ENCODE assay signal across 21 cellular contexts in the genomic region with DNA sequence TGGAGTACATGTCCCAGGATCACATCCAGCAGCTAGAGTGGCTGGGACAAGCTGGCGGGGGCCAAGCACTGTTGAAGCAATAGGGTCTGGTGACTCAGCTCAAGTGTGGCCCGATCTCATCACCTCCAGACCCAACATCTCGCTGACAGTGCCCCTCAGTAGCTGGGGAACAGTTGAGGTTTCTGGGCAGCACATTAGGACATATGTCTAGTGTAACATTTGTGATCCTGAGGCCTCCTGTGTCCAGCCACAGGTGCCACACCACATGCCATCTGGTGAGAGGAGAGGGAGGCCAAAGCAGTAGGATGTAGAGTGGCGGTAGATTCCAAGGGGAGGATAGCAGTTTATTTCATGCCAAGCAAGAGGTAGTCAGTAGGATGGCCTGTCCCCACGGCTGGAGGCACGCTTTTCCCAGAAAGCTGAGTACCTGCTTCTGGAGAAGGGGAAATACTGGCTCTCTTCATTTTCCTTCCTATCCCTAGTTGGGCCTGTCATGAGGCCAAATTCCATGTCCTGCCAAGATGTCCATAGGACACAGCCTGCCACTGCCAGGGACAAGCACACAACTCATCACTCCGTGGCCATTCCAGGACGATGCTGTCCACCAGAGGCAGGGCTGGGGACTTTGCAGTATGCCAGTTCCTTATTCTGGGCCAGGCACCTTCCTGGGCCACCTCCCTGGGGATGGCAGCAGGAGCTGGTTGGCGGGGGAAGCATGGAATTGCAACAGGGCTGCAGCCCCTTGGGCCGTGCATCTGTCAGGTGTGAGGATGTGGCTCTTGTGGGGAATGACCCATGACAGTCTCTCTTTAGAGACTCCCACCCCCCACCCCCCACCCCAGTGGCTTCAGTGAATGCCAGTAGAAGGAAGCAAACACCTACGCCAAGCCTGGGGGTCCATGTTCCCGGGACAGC. TPM values are rescaled to one million over a fixed set of nuclear protein-coding genes. Genes with fewer than 3 reads are reported as not detected.
A peak's percentile ranks its signal among the peaks of the same experiment; 100 is the strongest.
DNase-seq lines count a peak whose midpoint lies in the region; ATAC-seq, FAIRE-seq and TF ChIP-seq lines count a peak whose summit lies in the region.
"Had no signal": no experiment of that assay in that cellular context is flagged by ENCODE, and none has a peak within 500 bp of the region (broad histone marks: within the 10 kb centered on the region; RNA-seq: fewer than 3 reads in every experiment).

No MANE protein-coding gene starts in this region.

- H3K27ac ChIP-seq in HepG2 (ENCODE audit: extremely low read length, insufficient read depth, low read length) (no peak overlapping the region), right lobe of liver (no peak overlapping the region), heart right ventricle (peak overlapping the region in 6 of 10 donors; percentile 9 to 55 (median 22))
- H3K27ac ChIP-seq: KMS-11, VCaP had no signal

- H2AFZ ChIP-seq in HepG2 (ENCODE audit: low read length), result no peak overlapping the region

- peaks cover 91% of the 10 kb centered on the region for H3K36me3 Mint-ChIP-seq in activated B cell treated with CpG ODN at 0.5 μM for 24 hours (ENCODE audit: low read depth)

- FAIRE-seq in HepG2 (lab: Jason Lieb, UNC), result no peak

- in situ Hi-C loops in HepG2 (cut with HindIII; ENCODE audit: extremely low pct_ligation_motif_present, low pct_unique_long_range_greater_than_20kb), result no loop called here

- no peaks in the 10 kb centered on the region for H3K79me2 ChIP-seq in HepG2 (ENCODE audit: insufficient read depth, low read length)

- no peak for DNase-seq in HepG2 (ENCODE audit: low spot score)
- no peak for DNase-seq in right lobe of liver
- DNase-seq in activated B cell treated with CpG ODN at 0.5 μM for 24 hours, result no peak
- no peak for DNase-seq in heart right ventricle
- DNase-seq in OCI-M1 (lab: John Stamatoyannopoulos, UW), result no peak
- DNase-seq: endodermal cell; HFFc6; hypothalamus; midbrain; NCI-H2029 treated with DMSO at 0.1 percent for 48 hours; NCI-H510A; SHP77 treated with DMSO at 0.1 percent for 48 hours; stimulated activated CD4-positive, alpha-beta T cell treated with anti-CD3 and anti-CD28 coated beads, Interleukin-15, amount 100 ng/mL, for 24 hours; stimulated activated naive CD4-positive, alpha-beta T cell treated with Interleukin-2 at 50 U/mL for 16 hours; T-helper 1 cell had no signal

- H3K4me1 ChIP-seq in HepG2 (ENCODE audit: insufficient read depth, low read length) (no peaks in the 10 kb centered on the region), right lobe of liver (peaks cover 0 to 3% (median 0%) of the 10 kb centered on the region in 4 donors), heart right ventricle (peaks cover 0 to 29% (median 19%) of the 10 kb centered on the region in 9 donors)

- intact Hi-C loops in HepG2 (cut with micrococcal nuclease; ENCODE audit: unreplicated experiment) (loop anchor here (5.0 kb wide), 1 partner anchor 125 kb away; no protein-coding TSS in a partner anchor), right lobe of liver (cut with DNase I) (no loop called here), activated B cell treated with CpG ODN at 0.5 μM for 24 hours (cut with micrococcal nuclease) (loop anchor here (1.0 to 5.0 kb wide), 3 partner anchors 35 to 175 kb away; partner anchors contain the start of gene MIF4GD), heart right ventricle (cut with DNase I) (no loop called here)

- no peak overlapping the region for H3K9ac ChIP-seq in HepG2 (ENCODE audit: insufficient read depth, low read depth, low read length)
- H3K9ac ChIP-seq: KMS-11 had no signal

- TF ChIP-seq EP300 in HepG2 (IDR thresholded peaks at IDR 0.05; ENCODE audit: low read depth in 2 of 2, low read length in 2 of 2) (no peak), HepG2 (CRISPR knock-in tag; IDR thresholded peaks at IDR 0.05; ENCODE audit: borderline replicate concordance) (no peak)

- peak overlapping the region; percentile 65 for H3K27ac Mint-ChIP-seq in activated B cell treated with CpG ODN at 0.5 μM for 24 hours
- H3K27ac Mint-ChIP-seq: activated T-helper 2 cell treated with anti-CD3 and anti-CD28 coated beads, Interferon-gamma antibody, Interleukin-2, Interleukin-4, amounts not matched to agents 10 μg/mL and 5 μg/mL and 100 μg/mL, durations not matched to agents 14 hours and 24 hours and 36 hours; endodermal cell; HFFc6 had no signal

- CTCF ChIA-PET in HepG2 (lab: Yijun Ruan, JAX; ENCODE audit: low intra/inter-chr PET ratio, low total read pairs), result interaction anchor here (0.7 kb wide), 1 partner anchor 181 kb away, joined by 3 read pairs; no protein-coding TSS in a partner anchor
- CTCF ChIA-PET in activated B cell treated with CpG ODN at 0.5 μM for 24 hours (lab: Charles Lee), result interaction anchor here (0.8 to 2.3 kb wide), 5 partner anchors 9 to 175 kb away, joined by 3 to 10 read pairs (median 3); no protein-coding TSS in a partner anchor

- no peaks in the 10 kb centered on the region for H4K20me1 ChIP-seq in HepG2 (ENCODE audit: insufficient read depth, low read length)

- BruUV-seq in HepG2 (replicated peaks; lab: Mats Ljungman, UMichigan), result no TSS peak

- no peak overlapping the region for H3K4me3 ChIP-seq in HepG2 (replicated peaks in 1 of 3; ENCODE audit: insufficient read depth in 1 of 3, low read depth in 2 of 3, low read length in 3 of 3)
- no peak overlapping the region for H3K4me3 ChIP-seq in right lobe of liver
- H3K4me3 ChIP-seq in heart right ventricle, result no peak overlapping the region

- H3K4me3 Mint-ChIP-seq in activated B cell treated with CpG ODN at 0.5 μM for 24 hours, result no peak overlapping the region
- H3K4me3 Mint-ChIP-seq: endodermal cell, HFFc6 had no signal

- 96% methylated on average over 12 of the region's 12 CpGs for WGBS in HepG2 (ENCODE audit: low lambda C conversion rate)
- 80% methylated on average over 1 of the region's 12 CpGs for WGBS in right lobe of liver (ENCODE audit: insufficient coverage, low coverage, low lambda C conversion rate, missing lambda C conversion rate)
- 56 to 63% methylated on average over 12 of the region's 12 CpGs for WGBS in heart right ventricle, 2 donors

- H3K9me3 Mint-ChIP-seq in activated B cell treated with CpG ODN at 0.5 μM for 24 hours, result no peaks in the 10 kb centered on the region
- H3K9me3 Mint-ChIP-seq: activated T-helper 2 cell treated with anti-CD3 and anti-CD28 coated beads, Interferon-gamma antibody, Interleukin-2, Interleukin-4, amounts not matched to agents 10 μg/mL and 5 μg/mL and 100 μg/mL, durations not matched to agents 14 hours and 24 hours and 36 hours; endodermal cell; HFFc6 had no signal

- H3K9me3 ChIP-seq in HepG2 (ENCODE audit: low read length), result no peaks in the 10 kb centered on the region
- H3K9me3 ChIP-seq in right lobe of liver, result no peaks in the 10 kb centered on the region
- H3K9me3 ChIP-seq in heart right ventricle, result no peaks in the 10 kb centered on the region

- TF ChIP-seq POLR2A in HepG2 (IDR thresholded peaks at IDR 0.05; ENCODE audit: insufficient read depth in 1 of 2, low read depth in 2 of 2, low read length in 2 of 2) (no peak; a peak in 1 of 4 replicates), right lobe of liver (IDR thresholded peaks at IDR 0.05) (no peak)

- no peak overlapping the region for H3K4me2 ChIP-seq in HepG2 (ENCODE audit: low read depth, low read length)
- H3K4me2 ChIP-seq: KMS-11 had no signal

- no peaks in the 10 kb centered on the region for H3K27me3 Mint-ChIP-seq in activated B cell treated with CpG ODN at 0.5 μM for 24 hours

- H3K36me3 ChIP-seq in HepG2 (replicated peaks in 1 of 2; ENCODE audit: control insufficient read depth in 1 of 2, insufficient read depth in 2 of 2, low read length in 2 of 2), result peaks cover 61 to 84% of the 10 kb centered on the region in 2 experiments
- peaks cover 0 to 78% (median 35%) of the 10 kb centered on the region in 4 donors for H3K36me3 ChIP-seq in right lobe of liver
- peaks cover 0 to 100% (median 44%) of the 10 kb centered on the region in 9 donors for H3K36me3 ChIP-seq in heart right ventricle

- no peak for TF ChIP-seq RAD21 in HepG2 (CRISPR knock-in tag; IDR thresholded peaks at IDR 0.05)

- H3K27me3 ChIP-seq in HepG2 (ENCODE audit: control insufficient read depth in 1 of 2, insufficient read depth in 2 of 2, low read length in 2 of 2) (no peaks in the 10 kb centered on the region), right lobe of liver (no peaks in the 10 kb centered on the region), heart right ventricle (no peaks in the 10 kb centered on the region)

- peaks cover 22% of the 10 kb centered on the region for H3K4me1 Mint-ChIP-seq in activated B cell treated with CpG ODN at 0.5 μM for 24 hours
- H3K4me1 Mint-ChIP-seq: endodermal cell had no signal

- ATAC-seq in HepG2 (no peak), right lobe of liver (no peak), activated B cell treated with CpG ODN at 0.5 μM for 24 hours (ENCODE audit: low read depth) (no peak), heart right ventricle (peak in 6 of 8 donors; percentile 13 to 75 (median 58)), GM19035 (IDR thresholded peaks at IDR 0.05; ENCODE audit: unreplicated experiment) (no peak), HG03432 (IDR thresholded peaks at IDR 0.05; ENCODE audit: unreplicated experiment) (no peak), GM18873 (IDR thresholded peaks at IDR 0.05; ENCODE audit: low FRiP score, unreplicated experiment) (no peak)

- TF ChIP-seq CTCF in HepG2 (CRISPR knock-in tag; IDR thresholded peaks at IDR 0.05) (no peak), right lobe of liver (IDR thresholded peaks at IDR 0.05) (no peak), activated B cell treated with CpG ODN at 0.5 μM for 24 hours (IDR thresholded peaks at IDR 0.05) (no peak), heart right ventricle (IDR thresholded peaks at IDR 0.05) (no peak)

- POLR2A ChIA-PET in HepG2 (lab: Yijun Ruan, JAX) (interaction anchor here (0.9 to 1.1 kb wide), 2 partner anchors 106 to 123 kb away, joined by 4 read pairs; partner anchors contain the start of gene NT5C), activated B cell treated with CpG ODN at 0.5 μM for 24 hours (lab: Charles Lee) (interaction anchor here (0.6 kb wide), 1 partner anchor 26 kb away, joined by 7 read pairs; no protein-coding TSS in a partner anchor)

RNA-seq across cellular contexts. Expression of gene GGA3, which starts 24.0 kb away (rescaled TPM):
- total RNA-seq in HepG2 (2016; rRNA removed; fragmentation: Illumina TruSeq; extraction: Trizol) (20.9 and 28.4 TPM in 2 replicates), right lobe of liver (10 to 100 TPM; 12.4 to 18.9 (median 15.8) TPM), activated B cell treated with CpG ODN at 0.5 μM for 24 hours (116 and 119 TPM in 2 replicates), heart right ventricle (10 to 100 TPM; 16.0 to 30.2 (median 21.7) TPM)
- total RNA-seq in HepG2 (2016; cell fraction: cytosol; rRNA removed; fragmentation: Illumina TruSeq; extraction: Trizol; ENCODE audit: low read depth), result 27.6 and 36.0 TPM in 2 replicates
- total RNA-seq in HepG2 (2016; cell fraction: insoluble cytoplasmic fraction; rRNA removed; fragmentation: Illumina TruSeq; extraction: Trizol), result 19.3 and 27.1 TPM in 2 replicates
- 16.9 and 18.9 TPM in 2 replicates for total RNA-seq in HepG2 (2016; cell fraction: membrane; rRNA removed; fragmentation: Illumina TruSeq; extraction: Trizol)
- 36.9 and 38.2 TPM in 2 replicates for total RNA-seq in HepG2 (2016; cell fraction: nucleus; rRNA removed; fragmentation: Illumina TruSeq; extraction: Trizol)
- polyA plus RNA-seq in HepG2 (2011; rRNA removed) (43.7 and 50.1 TPM in 2 replicates), heart right ventricle (10 to 100 TPM; 13.1 to 20.3 TPM)
- polyA plus RNA-seq in HepG2 (2011; cell fraction: cytosol; rRNA removed), result 13.5 and 14.0 TPM in 2 replicates
- polyA plus RNA-seq in HepG2 (2011; cell fraction: nucleus; rRNA removed), result 250 and 284 TPM in 2 replicates
- polyA plus RNA-seq in HepG2 (2012), result 35.6 and 46.6 TPM in 2 replicates
- 2.6 and 2.9 TPM in 2 replicates for polyA plus RNA-seq in HepG2 (2016; cell fraction: cytosol; fragmentation: Illumina TruSeq; extraction: Trizol; ENCODE audit: low read depth)
- 14.5 and 18.7 TPM in 2 replicates for polyA plus RNA-seq in HepG2 (2016; cell fraction: insoluble cytoplasmic fraction; fragmentation: Illumina TruSeq; extraction: Trizol; ENCODE audit: low read depth)
- 7.5 and 8.4 TPM in 2 replicates for polyA plus RNA-seq in HepG2 (2016; cell fraction: membrane; fragmentation: Illumina TruSeq; extraction: Trizol; ENCODE audit: low read depth)
- 131 and 138 TPM in 2 replicates for polyA plus RNA-seq in HepG2 (2016; cell fraction: nucleus; fragmentation: Illumina TruSeq; extraction: Trizol; ENCODE audit: insufficient read depth, low read depth)
- 45.8 and 47.5 TPM in 2 replicates for polyA minus RNA-seq in HepG2 (2011; rRNA and poly(A)+ RNA removed; ENCODE audit: low replicate concordance)
- polyA minus RNA-seq in HepG2 (2011; cell fraction: cytosol; rRNA and poly(A)+ RNA removed), result 11.4 and 16.5 TPM in 2 replicates
- polyA minus RNA-seq in HepG2 (2011; cell fraction: nucleus; rRNA and poly(A)+ RNA removed), result 60.0 and 81.4 TPM in 2 replicates

RNA-seq across cellular contexts. Expression of gene MRPS7, which starts 24.3 kb away (rescaled TPM):
- total RNA-seq in HepG2 (2016; rRNA removed; fragmentation: Illumina TruSeq; extraction: Trizol) (162 and 184 TPM in 2 replicates), right lobe of liver (10 to 100 TPM; 29.6 to 37.2 (median 33.7) TPM), activated B cell treated with CpG ODN at 0.5 μM for 24 hours (67.6 and 71.3 TPM in 2 replicates), heart right ventricle (100 to 1,000 TPM; 124 to 179 (median 151) TPM)
- total RNA-seq in HepG2 (2016; cell fraction: cytosol; rRNA removed; fragmentation: Illumina TruSeq; extraction: Trizol; ENCODE audit: low read depth), result 134 and 137 TPM in 2 replicates
- 167 and 201 TPM in 2 replicates for total RNA-seq in HepG2 (2016; cell fraction: insoluble cytoplasmic fraction; rRNA removed; fragmentation: Illumina TruSeq; extraction: Trizol)
- 80.5 and 88.4 TPM in 2 replicates for total RNA-seq in HepG2 (2016; cell fraction: membrane; rRNA removed; fragmentation: Illumina TruSeq; extraction: Trizol)
- 68.8 and 73.8 TPM in 2 replicates for total RNA-seq in HepG2 (2016; cell fraction: nucleus; rRNA removed; fragmentation: Illumina TruSeq; extraction: Trizol)
- polyA plus RNA-seq in HepG2 (2011; rRNA removed) (94.2 and 97.0 TPM in 2 replicates), heart right ventricle (100 to 1,000 TPM in 1 of 2 donors, 10 to 100 TPM in 1; 98.9 to 118 TPM)
- 87.2 and 95.5 TPM in 2 replicates for polyA plus RNA-seq in HepG2 (2011; cell fraction: cytosol; rRNA removed)
- polyA plus RNA-seq in HepG2 (2011; cell fraction: nucleus; rRNA removed), result 63.3 and 73.0 TPM in 2 replicates
- 72.9 and 76.0 TPM in 2 replicates for polyA plus RNA-seq in HepG2 (2012)
- polyA plus RNA-seq in HepG2 (2016; cell fraction: cytosol; fragmentation: Illumina TruSeq; extraction: Trizol; ENCODE audit: low read depth), result 45.6 and 49.3 TPM in 2 replicates
- polyA plus RNA-seq in HepG2 (2016; cell fraction: insoluble cytoplasmic fraction; fragmentation: Illumina TruSeq; extraction: Trizol; ENCODE audit: low read depth), result 166 and 186 TPM in 2 replicates
- 55.3 and 55.7 TPM in 2 replicates for polyA plus RNA-seq in HepG2 (2016; cell fraction: membrane; fragmentation: Illumina TruSeq; extraction: Trizol; ENCODE audit: low read depth)
- 89.9 and 111 TPM in 2 replicates for polyA plus RNA-seq in HepG2 (2016; cell fraction: nucleus; fragmentation: Illumina TruSeq; extraction: Trizol; ENCODE audit: insufficient read depth, low read depth)
- polyA minus RNA-seq in HepG2 (2011; rRNA and poly(A)+ RNA removed; ENCODE audit: low replicate concordance), result 59.7 and 76.4 TPM in 2 replicates
- polyA minus RNA-seq in HepG2 (2011; cell fraction: cytosol; rRNA and poly(A)+ RNA removed), result 39.8 and 44.1 TPM in 2 replicates
- polyA minus RNA-seq in HepG2 (2011; cell fraction: nucleus; rRNA and poly(A)+ RNA removed), result 72.5 and 79.3 TPM in 2 replicates

RNA-seq across cellular contexts. Expression of gene NUP85, which starts 31.9 kb away (rescaled TPM):
- total RNA-seq in HepG2 (2016; rRNA removed; fragmentation: Illumina TruSeq; extraction: Trizol), result 122 and 124 TPM in 2 replicates
- 32.8 and 35.7 TPM in 2 replicates for total RNA-seq in HepG2 (2016; cell fraction: cytosol; rRNA removed; fragmentation: Illumina TruSeq; extraction: Trizol; ENCODE audit: low read depth)
- 119 and 122 TPM in 2 replicates for total RNA-seq in HepG2 (2016; cell fraction: insoluble cytoplasmic fraction; rRNA removed; fragmentation: Illumina TruSeq; extraction: Trizol)
- 28.2 and 37.8 TPM in 2 replicates for total RNA-seq in HepG2 (2016; cell fraction: membrane; rRNA removed; fragmentation: Illumina TruSeq; extraction: Trizol)
- total RNA-seq in HepG2 (2016; cell fraction: nucleus; rRNA removed; fragmentation: Illumina TruSeq; extraction: Trizol), result 112 and 113 TPM in 2 replicates
- 79.4 and 89.1 TPM in 2 replicates for polyA plus RNA-seq in HepG2 (2011; rRNA removed)
- 64.8 and 78.3 TPM in 2 replicates for polyA plus RNA-seq in HepG2 (2011; cell fraction: cytosol; rRNA removed)
- 303 and 416 TPM in 2 replicates for polyA plus RNA-seq in HepG2 (2011; cell fraction: nucleus; rRNA removed)
- polyA plus RNA-seq in HepG2 (2012), result 34.4 and 62.5 TPM in 2 replicates
- polyA plus RNA-seq in HepG2 (2016; cell fraction: cytosol; fragmentation: Illumina TruSeq; extraction: Trizol; ENCODE audit: low read depth), result 17.2 and 18.1 TPM in 2 replicates
- 81.2 and 85.9 TPM in 2 replicates for polyA plus RNA-seq in HepG2 (2016; cell fraction: insoluble cytoplasmic fraction; fragmentation: Illumina TruSeq; extraction: Trizol; ENCODE audit: low read depth)
- polyA plus RNA-seq in HepG2 (2016; cell fraction: membrane; fragmentation: Illumina TruSeq; extraction: Trizol; ENCODE audit: low read depth), result 16.9 and 17.7 TPM in 2 replicates
- polyA plus RNA-seq in HepG2 (2016; cell fraction: nucleus; fragmentation: Illumina TruSeq; extraction: Trizol; ENCODE audit: insufficient read depth, low read depth), result 226 and 250 TPM in 2 replicates
- 91.6 and 267 TPM in 2 replicates for polyA minus RNA-seq in HepG2 (2011; rRNA and poly(A)+ RNA removed; ENCODE audit: low replicate concordance)
- polyA minus RNA-seq in HepG2 (2011; cell fraction: cytosol; rRNA and poly(A)+ RNA removed), result 23.6 and 24.5 TPM in 2 replicates
- polyA minus RNA-seq in HepG2 (2011; cell fraction: nucleus; rRNA and poly(A)+ RNA removed), result 69.2 and 70.3 TPM in 2 replicates
- 10 to 100 TPM; 15.3 to 32.8 (median 25.9) TPM for total RNA-seq in right lobe of liver
- total RNA-seq in activated B cell treated with CpG ODN at 0.5 μM for 24 hours, result 103 and 107 TPM in 2 replicates
- total RNA-seq in heart right ventricle, result 10 to 100 TPM; 16.2 to 28.4 (median 20.4) TPM
- 10 to 100 TPM; 31.3 to 39.0 TPM for polyA plus RNA-seq in heart right ventricle

RNA-seq across cellular contexts. Expression of gene MIF4GD, which starts 33.7 kb away (rescaled TPM):
- 12.4 and 14.0 TPM in 2 replicates for total RNA-seq in HepG2 (2016; rRNA removed; fragmentation: Illumina TruSeq; extraction: Trizol)
- 14.9 and 19.4 TPM in 2 replicates for total RNA-seq in HepG2 (2016; cell fraction: cytosol; rRNA removed; fragmentation: Illumina TruSeq; extraction: Trizol; ENCODE audit: low read depth)
- 12.4 and 12.8 TPM in 2 replicates for total RNA-seq in HepG2 (2016; cell fraction: insoluble cytoplasmic fraction; rRNA removed; fragmentation: Illumina TruSeq; extraction: Trizol)
- total RNA-seq in HepG2 (2016; cell fraction: membrane; rRNA removed; fragmentation: Illumina TruSeq; extraction: Trizol), result 20.2 and 27.4 TPM in 2 replicates
- total RNA-seq in HepG2 (2016; cell fraction: nucleus; rRNA removed; fragmentation: Illumina TruSeq; extraction: Trizol), result 7.5 and 8.5 TPM in 2 replicates
- polyA plus RNA-seq in HepG2 (2011; rRNA removed), result 28.0 and 28.5 TPM in 2 replicates
- polyA plus RNA-seq in HepG2 (2011; cell fraction: cytosol; rRNA removed), result 30.7 and 36.9 TPM in 2 replicates
- 22.5 and 28.6 TPM in 2 replicates for polyA plus RNA-seq in HepG2 (2011; cell fraction: nucleus; rRNA removed)
- polyA plus RNA-seq in HepG2 (2012), result 16.1 and 23.1 TPM in 2 replicates
- polyA plus RNA-seq in HepG2 (2016; cell fraction: cytosol; fragmentation: Illumina TruSeq; extraction: Trizol; ENCODE audit: low read depth), result 24.3 and 26.9 TPM in 2 replicates
- 14.3 and 16.3 TPM in 2 replicates for polyA plus RNA-seq in HepG2 (2016; cell fraction: insoluble cytoplasmic fraction; fragmentation: Illumina TruSeq; extraction: Trizol; ENCODE audit: low read depth)
- 22.6 and 27.4 TPM in 2 replicates for polyA plus RNA-seq in HepG2 (2016; cell fraction: membrane; fragmentation: Illumina TruSeq; extraction: Trizol; ENCODE audit: low read depth)
- polyA plus RNA-seq in HepG2 (2016; cell fraction: nucleus; fragmentation: Illumina TruSeq; extraction: Trizol; ENCODE audit: insufficient read depth, low read depth), result 16.3 and 18.0 TPM in 2 replicates
- 36.9 and 56.1 TPM in 2 replicates for polyA minus RNA-seq in HepG2 (2011; rRNA and poly(A)+ RNA removed; ENCODE audit: low replicate concordance)
- 8.3 and 10.2 TPM in 2 replicates for polyA minus RNA-seq in HepG2 (2011; cell fraction: cytosol; rRNA and poly(A)+ RNA removed)
- polyA minus RNA-seq in HepG2 (2011; cell fraction: nucleus; rRNA and poly(A)+ RNA removed), result 6.3 and 6.7 TPM in 2 replicates
- total RNA-seq in right lobe of liver, result 10 to 100 TPM in 2 of 6 experiments, 1 to 10 TPM in 4; 7.3 to 21.9 (median 8.2) TPM
- total RNA-seq in activated B cell treated with CpG ODN at 0.5 μM for 24 hours, result 50.8 and 55.2 TPM in 2 replicates
- total RNA-seq in heart right ventricle, result 10 to 100 TPM; 12.6 to 21.0 (median 15.6) TPM
- 10 to 100 TPM in 1 of 2 donors, 1 to 10 TPM in 1; 7.5 to 27.7 TPM for polyA plus RNA-seq in heart right ventricle

RNA-seq across cellular contexts. Expression of gene SLC25A19, which starts 51.9 kb away (rescaled TPM):
- total RNA-seq in HepG2 (2016; rRNA removed; fragmentation: Illumina TruSeq; extraction: Trizol), result 41.4 and 42.2 TPM in 2 replicates
- 27.2 and 31.3 TPM in 2 replicates for total RNA-seq in HepG2 (2016; cell fraction: cytosol; rRNA removed; fragmentation: Illumina TruSeq; extraction: Trizol; ENCODE audit: low read depth)
- total RNA-seq in HepG2 (2016; cell fraction: insoluble cytoplasmic fraction; rRNA removed; fragmentation: Illumina TruSeq; extraction: Trizol), result 37.5 and 41.8 TPM in 2 replicates
- 45.2 and 53.1 TPM in 2 replicates for total RNA-seq in HepG2 (2016; cell fraction: membrane; rRNA removed; fragmentation: Illumina TruSeq; extraction: Trizol)
- total RNA-seq in HepG2 (2016; cell fraction: nucleus; rRNA removed; fragmentation: Illumina TruSeq; extraction: Trizol), result 24.9 and 25.1 TPM in 2 replicates
- polyA plus RNA-seq in HepG2 (2011; rRNA removed), result 24.4 and 27.7 TPM in 2 replicates
- polyA plus RNA-seq in HepG2 (2011; cell fraction: cytosol; rRNA removed), result 26.0 and 29.6 TPM in 2 replicates
- polyA plus RNA-seq in HepG2 (2011; cell fraction: nucleus; rRNA removed), result 33.6 and 35.5 TPM in 2 replicates
- 16.6 and 24.7 TPM in 2 replicates for polyA plus RNA-seq in HepG2 (2012)
- 24.2 and 31.6 TPM in 2 replicates for polyA plus RNA-seq in HepG2 (2016; cell fraction: cytosol; fragmentation: Illumina TruSeq; extraction: Trizol; ENCODE audit: low read depth)
- polyA plus RNA-seq in HepG2 (2016; cell fraction: insoluble cytoplasmic fraction; fragmentation: Illumina TruSeq; extraction: Trizol; ENCODE audit: low read depth), result 47.0 and 51.5 TPM in 2 replicates
- polyA plus RNA-seq in HepG2 (2016; cell fraction: membrane; fragmentation: Illumina TruSeq; extraction: Trizol; ENCODE audit: low read depth), result 34.4 and 46.3 TPM in 2 replicates
- 42.3 and 47.3 TPM in 2 replicates for polyA plus RNA-seq in HepG2 (2016; cell fraction: nucleus; fragmentation: Illumina TruSeq; extraction: Trizol; ENCODE audit: insufficient read depth, low read depth)
- 17.3 and 57.6 TPM in 2 replicates for polyA minus RNA-seq in HepG2 (2011; rRNA and poly(A)+ RNA removed; ENCODE audit: low replicate concordance)
- 9.2 and 11.1 TPM in 2 replicates for polyA minus RNA-seq in HepG2 (2011; cell fraction: cytosol; rRNA and poly(A)+ RNA removed)
- polyA minus RNA-seq in HepG2 (2011; cell fraction: nucleus; rRNA and poly(A)+ RNA removed), result 14.4 and 14.5 TPM in 2 replicates
- 10 to 100 TPM in 2 of 6 experiments, 1 to 10 TPM in 4; 3.8 to 13.4 (median 7.3) TPM for total RNA-seq in right lobe of liver
- total RNA-seq in activated B cell treated with CpG ODN at 0.5 μM for 24 hours, result 87.6 and 96.7 TPM in 2 replicates
- total RNA-seq in heart right ventricle, result 10 to 100 TPM in 6 of 10 donors, 1 to 10 TPM in 4; 6.8 to 19.2 (median 11.3) TPM
- polyA plus RNA-seq in heart right ventricle, result 10 to 100 TPM; 19.7 to 23.2 TPM

Comparison
In these comparisons a context has a peak if more than half of its experiments do, and no peak if none do; other contexts are left out.
1. intact Hi-C loops: an anchor here in HepG2 (5.0 kb wide) and activated B cell treated with CpG ODN at 0.5 μM for 24 hours (1.0 to 5.0 kb wide); none called in right lobe of liver and heart right ventricle.
2. ATAC-seq: peak in heart right ventricle (6 of 8); none in HepG2 (single experiment), right lobe of liver (0 of 4), activated B cell treated with CpG ODN at 0.5 μM for 24 hours (single experiment), GM19035 (single experiment), HG03432 (single experiment) and GM18873 (single experiment).
3. H3K27ac ChIP-seq: peak in heart right ventricle (6 of 10); none in HepG2 (single experiment) and right lobe of liver (0 of 3).